In genomic region chr15:89851665-89852341, GRCh38 we compare ENCODE assay signal across 10 cellular contexts. TPM values are rescaled to one million over a fixed set of nuclear protein-coding genes. Genes with fewer than 3 reads are reported as not detected.
DNase-seq lines count a peak whose midpoint lies in the region; ATAC-seq and TF ChIP-seq lines count a peak whose summit lies in the region.
"Had no signal": no experiment of that assay in that cellular context is flagged by ENCODE, and none has a peak within 500 bp of the region (broad histone marks: within the 10 kb centered on the region; RNA-seq: fewer than 3 reads in every experiment).

No MANE protein-coding gene starts in this region.

- H3K4me3 Mint-ChIP-seq in stimulated activated memory B cell treated with anti-CD40 and anti-IgM and Interleukin-4, amounts not matched to agents 10 μg/mL and 1 μg/mL and 100 μg/mL, for 72 hours = peak overlapping the region; percentile 23
- no peak overlapping the region for H3K4me3 Mint-ChIP-seq in activated T-helper 17 cell treated with anti-CD3 and anti-CD28 coated beads, Interleukin-2, amount 50 U/mL, for 72 hours
- H3K4me3 Mint-ChIP-seq: activated naive CD8-positive, alpha-beta T cell; nephron had no signal

- peaks cover 21% of the 10 kb centered on the region for H3K36me3 Mint-ChIP-seq in stimulated activated memory B cell treated with anti-CD40 and anti-IgM and Interleukin-4, amounts not matched to agents 10 μg/mL and 1 μg/mL and 100 μg/mL, for 72 hours
- peaks cover 51% of the 10 kb centered on the region for H3K36me3 Mint-ChIP-seq in activated T-helper 17 cell treated with anti-CD3 and anti-CD28 coated beads, Interleukin-2, amount 50 U/mL, for 72 hours (ENCODE audit: low read depth)

- intact Hi-C loops in body of pancreas (cut with DNase I) = no loop called here

- H3K4me1 Mint-ChIP-seq in stimulated activated memory B cell treated with anti-CD40 and anti-IgM and Interleukin-4, amounts not matched to agents 10 μg/mL and 1 μg/mL and 100 μg/mL, for 72 hours = peaks cover 43% of the 10 kb centered on the region
- H3K4me1 Mint-ChIP-seq in activated T-helper 17 cell treated with anti-CD3 and anti-CD28 coated beads, Interleukin-2, amount 50 U/mL, for 72 hours = peaks cover 6% of the 10 kb centered on the region
- H3K4me1 Mint-ChIP-seq: nephron had no signal

- H3K36me3 ChIP-seq in body of pancreas (replicated peaks in 1 of 2; ENCODE audit: insufficient read depth in 1 of 2, low read depth in 2 of 2) = no peaks in the 10 kb centered on the region

- H3K9me3 Mint-ChIP-seq in stimulated activated memory B cell treated with anti-CD40 and anti-IgM and Interleukin-4, amounts not matched to agents 10 μg/mL and 1 μg/mL and 100 μg/mL, for 72 hours = no peaks in the 10 kb centered on the region
- H3K9me3 Mint-ChIP-seq in activated T-helper 17 cell treated with anti-CD3 and anti-CD28 coated beads, Interleukin-2, amount 50 U/mL, for 72 hours = no peaks in the 10 kb centered on the region

- H3K4me3 ChIP-seq in body of pancreas = no peak overlapping the region

- H3K27ac Mint-ChIP-seq in stimulated activated memory B cell treated with anti-CD40 and anti-IgM and Interleukin-4, amounts not matched to agents 10 μg/mL and 1 μg/mL and 100 μg/mL, for 72 hours = peak overlapping the region; percentile 86
- no peak overlapping the region for H3K27ac Mint-ChIP-seq in activated T-helper 17 cell treated with anti-CD3 and anti-CD28 coated beads, Interleukin-2, amount 50 U/mL, for 72 hours
- H3K27ac Mint-ChIP-seq: activated naive CD8-positive, alpha-beta T cell had no signal

- DNase-seq in body of pancreas (no peak), NCI-H1417 treated with DMSO at 0.1 percent for 48 hours (lab: John Stamatoyannopoulos, UW) (no peak), GM19240 (ENCODE audit: insufficient read length, low spot score) (no peak), T-helper 9 cell (no peak)

- H3K27ac ChIP-seq in body of pancreas = peak overlapping the region in 3 of 4 donors; percentile 57 to 79 (median 65)

- no peaks in the 10 kb centered on the region for H3K27me3 ChIP-seq in body of pancreas

- H3K4me1 ChIP-seq in body of pancreas = peaks cover 38% of the 10 kb centered on the region

- 63 to 67% methylated on average over 5 of the region's 5 CpGs for WGBS in body of pancreas, 2 donors

- H3K9me3 ChIP-seq in body of pancreas = no peaks in the 10 kb centered on the region

- ATAC-seq in GM21381 (IDR thresholded peaks at IDR 0.05; ENCODE audit: unreplicated experiment) (peak; percentile 68), HG03432 (IDR thresholded peaks at IDR 0.05; ENCODE audit: unreplicated experiment) (peak; percentile 76), body of pancreas (peak; percentile 54)
- peak; percentile 83 for ATAC-seq in stimulated activated memory B cell treated with anti-CD40 and anti-IgM and Interleukin-4, amounts not matched to agents 10 μg/mL and 1 μg/mL and 100 μg/mL, for 72 hours
- no peak for ATAC-seq in activated T-helper 17 cell treated with anti-CD3 and anti-CD28 coated beads, Interleukin-2, amount 50 U/mL, for 72 hours (replicated peaks)

- no peak for TF ChIP-seq POLR2A in body of pancreas (IDR thresholded peaks at IDR 0.05)

- H3K27me3 Mint-ChIP-seq in stimulated activated memory B cell treated with anti-CD40 and anti-IgM and Interleukin-4, amounts not matched to agents 10 μg/mL and 1 μg/mL and 100 μg/mL, for 72 hours = no peaks in the 10 kb centered on the region
- H3K27me3 Mint-ChIP-seq in activated T-helper 17 cell treated with anti-CD3 and anti-CD28 coated beads, Interleukin-2, amount 50 U/mL, for 72 hours = no peaks in the 10 kb centered on the region
- H3K27me3 Mint-ChIP-seq: activated naive CD8-positive, alpha-beta T cell had no signal

- no peak for TF ChIP-seq CTCF in body of pancreas (IDR thresholded peaks at IDR 0.05)

RNA-seq across cellular contexts. Expression of gene ANPEP, which starts 37.2 kb away (rescaled TPM):
- 100 to 1,000 TPM; 361 to 733 TPM for total RNA-seq in body of pancreas
- under 1 TPM; 0.19 to 0.45 TPM for total RNA-seq in activated T-helper 17 cell treated with anti-CD3 and anti-CD28 coated beads, Interleukin-2, amount 50 U/mL, for 72 hours

RNA-seq across cellular contexts. Expression of gene AP3S2, which starts 42.0 kb away (rescaled TPM):
- total RNA-seq in body of pancreas = 10 to 100 TPM; 32.3 to 57.6 TPM
- total RNA-seq in activated T-helper 17 cell treated with anti-CD3 and anti-CD28 coated beads, Interleukin-2, amount 50 U/mL, for 72 hours = 10 to 100 TPM; 14.0 to 16.0 TPM

Comparison
In these comparisons a context has a peak if more than half of its experiments do, and no peak if none do; other contexts are left out.
1. RNA of gene ANPEP, which starts 37.2 kb away (total RNA-seq): 361 to 733 TPM in body of pancreas; 0.19 to 0.45 TPM in activated T-helper 17 cell treated with anti-CD3 and anti-CD28 coated beads, Interleukin-2, amount 50 U/mL, for 72 hours; every median in the first group is over 100 times any median in the second.